In genomic region chr14:69481815-69482568, GRCh38 we compare ENCODE assay signal across 10 cellular contexts. TPM values are rescaled to one million over a fixed set of nuclear protein-coding genes. Genes with fewer than 3 reads are reported as not detected.
DNase-seq lines count a peak whose midpoint lies in the region; ATAC-seq, FAIRE-seq and TF ChIP-seq lines count a peak whose summit lies in the region.
"Had no signal": no experiment of that assay in that cellular context is flagged by ENCODE, and none has a peak within 500 bp of the region (broad histone marks: within the 10 kb centered on the region; RNA-seq: fewer than 3 reads in every experiment).

No MANE protein-coding gene starts in this region.

- H3K9me3 Mint-ChIP-seq in mesothelial cell of epicardium = no peaks in the 10 kb centered on the region

- no peak for FAIRE-seq in frontal cortex (lab: Jason Lieb, UNC)
- no peak for FAIRE-seq in H54 (lab: Jason Lieb, UNC)

- ATAC-seq in GM18520 (IDR thresholded peaks at IDR 0.05; ENCODE audit: unreplicated experiment) = peak; percentile 61
- ATAC-seq in GM21619 (IDR thresholded peaks at IDR 0.05; ENCODE audit: unreplicated experiment) = peak; percentile 94
- ATAC-seq in HG03460 (IDR thresholded peaks at IDR 0.05; ENCODE audit: unreplicated experiment) = peak; percentile 95
- ATAC-seq: upper lobe of right lung had no signal

- H3K4me3 Mint-ChIP-seq in mesothelial cell of epicardium = no peak overlapping the region

- DNase-seq in germinal center (ENCODE audit: low spot score) = peak; percentile 41
- no peak for DNase-seq in frontal cortex (ENCODE audit: low spot score in 2 of 2)
- no peak for DNase-seq in mesothelial cell of epicardium (ENCODE audit: low spot score in 2 of 2, unreplicated experiment in 2 of 2)
- no peak for DNase-seq in activated CD4-positive, alpha-beta T cell treated with anti-CD3 and anti-CD28 coated beads for 48 hours
- no peak for DNase-seq in H54 (ENCODE audit: insufficient read length, low spot score)
- DNase-seq: dermis blood vessel endothelial cell, upper lobe of right lung had no signal

- H3K4me1 Mint-ChIP-seq in mesothelial cell of epicardium = peaks cover 10% of the 10 kb centered on the region

- no peak overlapping the region for H3K27ac Mint-ChIP-seq in mesothelial cell of epicardium

- H3K36me3 Mint-ChIP-seq in mesothelial cell of epicardium = no peaks in the 10 kb centered on the region

- no peak for TF ChIP-seq CTCF in mesothelial cell of epicardium (IDR thresholded peaks at IDR 0.05; ENCODE audit: unreplicated experiment)

- peaks cover 74% of the 10 kb centered on the region for H3K27me3 Mint-ChIP-seq in mesothelial cell of epicardium (ENCODE audit: low read depth)

- no peak for TF ChIP-seq POLR2A in H54 (IDR thresholded peaks at IDR 0.05; ENCODE audit: low read depth, low read length)

RNA-seq across cellular contexts. Expression of gene PLEKHD1, which starts 2.5 kb away (rescaled TPM):
- total RNA-seq in frontal cortex (0.41 TPM), mesothelial cell of epicardium (0.20 to 0.24 TPM (median 0.20 TPM) in 3 replicates)
- total RNA-seq: dermis blood vessel endothelial cell had no signal
